ENCODE assay signal across 14 cellular contexts in the genomic region with DNA sequence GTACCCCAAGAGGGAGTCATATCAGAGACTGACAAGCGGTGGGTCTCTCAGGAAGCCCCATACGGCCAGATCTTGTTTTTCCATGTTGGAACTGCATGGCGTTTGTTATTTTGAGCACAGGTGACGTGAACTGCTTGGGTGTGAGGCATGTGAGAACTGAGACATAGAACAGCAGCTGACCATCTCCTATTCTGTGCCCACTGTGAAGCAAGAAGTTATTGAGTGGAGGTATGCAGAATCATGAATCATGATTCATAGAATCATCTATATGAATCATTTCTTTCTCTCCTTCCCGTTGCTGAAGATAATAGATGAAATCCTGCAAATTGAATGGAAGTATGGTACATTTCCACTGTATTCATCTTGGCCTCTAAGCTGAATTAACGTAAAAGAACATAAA. TPM values are rescaled to one million over a fixed set of nuclear protein-coding genes. Genes with fewer than 3 reads are reported as not detected.
A peak's percentile ranks its signal among the peaks of the same experiment; 100 is the strongest.
DNase-seq lines count a peak whose midpoint lies in the region; ATAC-seq and TF ChIP-seq lines count a peak whose summit lies in the region.
"Had no signal": no experiment of that assay in that cellular context is flagged by ENCODE, and none has a peak within 500 bp of the region (broad histone marks: within the 10 kb centered on the region; RNA-seq: fewer than 3 reads in every experiment).

No MANE protein-coding gene starts in this region.

- H3K9me2 ChIP-seq in SK-N-SH = no peaks in the 10 kb centered on the region
- H3K9me2 ChIP-seq in Loucy (replicated peaks; ENCODE audit: low read depth, low read length) = no peaks in the 10 kb centered on the region

- no peaks in the 10 kb centered on the region; the same call in 1 of the 2 replicates for H4K20me1 ChIP-seq in SK-N-SH (ENCODE audit: insufficient read depth)
- no peaks in the 10 kb centered on the region for H4K20me1 ChIP-seq in Loucy (ENCODE audit: insufficient read depth, low read length, poor library complexity, severe bottlenecking)

- DNase-seq in SK-N-SH (no peak), epithelial cell of esophagus (ENCODE audit: low read depth) (peak; percentile 57), skeletal muscle cell (ENCODE audit: low read depth) (peak; percentile 26), H4 (ENCODE audit: low spot score) (no peak), OCI-M2 (lab: John Stamatoyannopoulos, UW; ENCODE audit: unreplicated experiment) (no peak)
- DNase-seq: NCI-H1105 treated with DMSO at 0.1 percent for 48 hours, NCI-H1930, NCI-H2171 treated with DMSO at 0.1 percent for 48 hours, NCI-H524 had no signal

- POLR2A ChIA-PET in SK-N-SH (lab: Yijun Ruan, JAX) = no interaction called here

- H3F3A ChIP-seq in SK-N-SH (replicated peaks; ENCODE audit: insufficient read depth) (no peaks in the 10 kb centered on the region), Loucy (ENCODE audit: low read depth) (no peaks in the 10 kb centered on the region)

- H3K79me2 ChIP-seq in SK-N-SH (ENCODE audit: insufficient read depth) (peaks cover 32% of the 10 kb centered on the region), Loucy (ENCODE audit: insufficient read depth, low read length) (peaks cover 31% of the 10 kb centered on the region)

- TF ChIP-seq CTCF in SK-N-SH (IDR thresholded peaks at IDR 0.05) = no peak
- TF ChIP-seq CTCF in Loucy (conservative IDR thresholded peaks at IDR 0.05; ENCODE audit: low read length) = no peak
- TF ChIP-seq CTCF in epithelial cell of esophagus (IDR thresholded peaks at IDR 0.05; ENCODE audit: insufficient read depth, low read depth, low read length, missing control alignments) = no peak

- H3K4me1 ChIP-seq in SK-N-SH (ENCODE audit: control insufficient read depth in 1 of 2, insufficient read depth in 2 of 2, low read depth in 1 of 2, low read length in 1 of 2) (peaks cover 0 to 7% of the 10 kb centered on the region in 2 experiments; a peak in 3 of 4 replicates), Loucy (ENCODE audit: insufficient read depth, low read length, poor library complexity, severe bottlenecking) (peaks cover 55% of the 10 kb centered on the region)

- H3K36me3 ChIP-seq in SK-N-SH (replicated peaks in 1 of 2; ENCODE audit: control insufficient read depth in 1 of 2, insufficient read depth in 2 of 2, low read length in 1 of 2) (peaks cover 3% of the 10 kb centered on the region in 2 experiments), Loucy (ENCODE audit: insufficient read depth, low read length) (no peaks in the 10 kb centered on the region)

- H3K9ac ChIP-seq in SK-N-SH (no peak overlapping the region), Loucy (ENCODE audit: low read depth, low read length, poor library complexity, severe bottlenecking) (no peak overlapping the region)
- H3K9ac ChIP-seq: KMS-11 had no signal

- H3K9me3 ChIP-seq in SK-N-SH (no peaks in the 10 kb centered on the region), Loucy (ENCODE audit: insufficient read depth, low read depth, low read length) (no peaks in the 10 kb centered on the region)

- CTCF ChIA-PET in SK-N-SH (lab: Yijun Ruan, JAX) = interaction anchor here (1.3 kb wide), 1 partner anchor 31 kb away, joined by 3 read pairs; no protein-coding TSS in a partner anchor

- no peak for ATAC-seq in SK-N-SH treated with all-trans-retinoic acid at 6 μM for 48 hours
- no peak for ATAC-seq in GM19397 (IDR thresholded peaks at IDR 0.05; ENCODE audit: unreplicated experiment)

- H2AFZ ChIP-seq in SK-N-SH (ENCODE audit: low read depth) (no peak overlapping the region), Loucy (ENCODE audit: low read length) (no peak overlapping the region)

- no peaks in the 10 kb centered on the region for H3K27me3 ChIP-seq in SK-N-SH (ENCODE audit: insufficient read depth)
- no peaks in the 10 kb centered on the region for H3K27me3 ChIP-seq in Loucy (ENCODE audit: insufficient read depth, low read length, poor library complexity, severe bottlenecking)

- no peak for TF ChIP-seq EP300 in SK-N-SH (IDR thresholded peaks at IDR 0.05; ENCODE audit: borderline replicate concordance in 1 of 2, low read depth in 1 of 2, low read length in 1 of 2)

- no peak overlapping the region for H3K27ac ChIP-seq in SK-N-SH (ENCODE audit: low read depth in 2 of 2, low read length in 1 of 2)
- H3K27ac ChIP-seq: 22Rv1, KMS-11 had no signal

- TF ChIP-seq RAD21 in SK-N-SH (IDR thresholded peaks at IDR 0.05; ENCODE audit: low read length) = no peak

- H3K4me2 ChIP-seq in SK-N-SH = no peak overlapping the region
- peak overlapping the region; percentile 47 for H3K4me2 ChIP-seq in Loucy (ENCODE audit: low read depth, low read length, poor library complexity, severe bottlenecking)
- H3K4me2 ChIP-seq: KMS-11 had no signal

- WGBS in SK-N-SH (ENCODE audit: low lambda C conversion rate) = 81% methylated on average over 6 of the region's 6 CpGs

- H3K4me3 ChIP-seq in SK-N-SH (ENCODE audit: low read depth in 2 of 2, low read length in 1 of 2) = no peak overlapping the region
- no peak overlapping the region for H3K4me3 ChIP-seq in Loucy (ENCODE audit: low read length, poor library complexity, severe bottlenecking)
- no peak overlapping the region for H3K4me3 ChIP-seq in epithelial cell of esophagus (ENCODE audit: low read length)
- no peak overlapping the region for H3K4me3 ChIP-seq in skeletal muscle cell (ENCODE audit: low read depth, low read length)

TF ChIP-seq in SK-N-SH, 30 proteins besides CTCF, POLR2A, EP300 and RAD21 (continues in another document):
- TF ChIP-seq TCF12 (IDR thresholded peaks at IDR 0.05) (no peak), IRF3 (IDR thresholded peaks at IDR 0.05; ENCODE audit: low read depth, low read length) (no peak), TAF1 (IDR thresholded peaks at IDR 0.05; ENCODE audit: borderline replicate concordance, low read depth, low read length) (no peak), FOSL2 (IDR thresholded peaks at IDR 0.05; ENCODE audit: borderline replicate concordance, low read depth) (peak; percentile 55; the same call in 1 of the 2 replicates), RCOR1 (IDR thresholded peaks at IDR 0.05; ENCODE audit: low read length) (no peak)
- TF ChIP-seq, protein P1, sequence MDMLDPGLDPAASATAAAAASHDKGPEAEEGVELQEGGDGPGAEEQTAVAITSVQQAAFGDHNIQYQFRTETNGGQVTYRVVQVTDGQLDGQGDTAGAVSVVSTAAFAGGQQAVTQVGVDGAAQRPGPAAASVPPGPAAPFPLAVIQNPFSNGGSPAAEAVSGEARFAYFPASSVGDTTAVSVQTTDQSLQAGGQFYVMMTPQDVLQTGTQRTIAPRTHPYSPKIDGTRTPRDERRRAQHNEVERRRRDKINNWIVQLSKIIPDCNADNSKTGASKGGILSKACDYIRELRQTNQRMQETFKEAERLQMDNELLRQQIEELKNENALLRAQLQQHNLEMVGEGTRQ (IDR thresholded peaks at IDR 0.05; ENCODE audit: borderline replicate concordance, low read depth, low read length) = no peak

TF ChIP-seq in SK-N-SH treated with all-trans-retinoic acid at 6 μM for 48 hours, 23 proteins besides CTCF, POLR2A, EP300 and RAD21:
- TF ChIP-seq ZFP3 (CRISPR knock-in tag; IDR thresholded peaks at IDR 0.05) (no peak), CREB5 (CRISPR knock-in tag; IDR thresholded peaks at IDR 0.05; ENCODE audit: low read depth) (no peak), RARB (CRISPR knock-in tag; IDR thresholded peaks at IDR 0.05) (no peak), ZC3H10 (CRISPR knock-in tag; IDR thresholded peaks at IDR 0.05) (no peak), ZNF565 (CRISPR knock-in tag; conservative IDR thresholded peaks at IDR 0.05; ENCODE audit: low read depth) (no peak), ISL1 (CRISPR knock-in tag; IDR thresholded peaks at IDR 0.05) (no peak)
- TF ChIP-seq, protein P2, sequence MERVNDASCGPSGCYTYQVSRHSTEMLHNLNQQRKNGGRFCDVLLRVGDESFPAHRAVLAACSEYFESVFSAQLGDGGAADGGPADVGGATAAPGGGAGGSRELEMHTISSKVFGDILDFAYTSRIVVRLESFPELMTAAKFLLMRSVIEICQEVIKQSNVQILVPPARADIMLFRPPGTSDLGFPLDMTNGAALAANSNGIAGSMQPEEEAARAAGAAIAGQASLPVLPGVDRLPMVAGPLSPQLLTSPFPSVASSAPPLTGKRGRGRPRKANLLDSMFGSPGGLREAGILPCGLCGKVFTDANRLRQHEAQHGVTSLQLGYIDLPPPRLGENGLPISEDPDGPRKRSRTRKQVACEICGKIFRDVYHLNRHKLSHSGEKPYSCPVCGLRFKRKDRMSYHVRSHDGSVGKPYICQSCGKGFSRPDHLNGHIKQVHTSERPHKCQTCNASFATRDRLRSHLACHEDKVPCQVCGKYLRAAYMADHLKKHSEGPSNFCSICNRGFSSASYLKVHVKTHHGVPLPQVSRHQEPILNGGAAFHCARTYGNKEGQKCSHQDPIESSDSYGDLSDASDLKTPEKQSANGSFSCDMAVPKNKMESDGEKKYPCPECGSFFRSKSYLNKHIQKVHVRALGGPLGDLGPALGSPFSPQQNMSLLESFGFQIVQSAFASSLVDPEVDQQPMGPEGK (CRISPR knock-in tag; IDR thresholded peaks at IDR 0.05; ENCODE audit: borderline replicate concordance) = no peak

RNA-seq across cellular contexts. Expression of gene VPS8, which starts 4.7 kb away (rescaled TPM):
- 12.8 and 15.9 TPM in 2 replicates for polyA plus RNA-seq in SK-N-SH (2012; rRNA removed)
- polyA plus RNA-seq in SK-N-SH (2012; cell fraction: cytosol; rRNA removed) = 11.0 and 11.7 TPM in 2 replicates
- 25.7 and 55.8 TPM in 2 replicates for polyA plus RNA-seq in SK-N-SH (2012; cell fraction: nucleus; rRNA removed)
- total RNA-seq in H4 (2014; rRNA removed; shearing (Covaris generic)) = 37.8 and 47.1 TPM in 2 replicates

Comparison
In these comparisons a context has a peak if more than half of its experiments do, and no peak if none do; other contexts are left out.
1. DNase-seq: peak in epithelial cell of esophagus (single experiment) and skeletal muscle cell (single experiment); none in SK-N-SH (single experiment), H4 (single experiment) and OCI-M2 (single experiment).